In genomic region chr12:9346866-9347327, GRCh38 we compare ENCODE assay signal across 17 cellular contexts.
A peak's percentile ranks its signal among the peaks of the same experiment; 100 is the strongest.
DNase-seq lines count a peak whose midpoint lies in the region; ATAC-seq, FAIRE-seq and TF ChIP-seq lines count a peak whose summit lies in the region.
"Had no signal": no experiment of that assay in that cellular context is flagged by ENCODE, and none has a peak within 500 bp of the region (broad histone marks: within the 10 kb centered on the region; RNA-seq: fewer than 3 reads in every experiment).

No MANE protein-coding gene starts in this region.

- H3K9me3 ChIP-seq in right atrium auricular region, result no peaks in the 10 kb centered on the region
- no peaks in the 10 kb centered on the region for H3K9me3 ChIP-seq in endothelial cell of umbilical vein (replicated peaks; ENCODE audit: control insufficient read depth, insufficient read depth, low read length)
- no peaks in the 10 kb centered on the region for H3K9me3 ChIP-seq in osteoblast (ENCODE audit: low read depth, low read length)
- H3K9me3 ChIP-seq: Peyer's patch, SJCRH30 had no signal

- H3K4me1 ChIP-seq in right atrium auricular region, result no peaks in the 10 kb centered on the region
- no peaks in the 10 kb centered on the region for H3K4me1 ChIP-seq in endothelial cell of umbilical vein (ENCODE audit: control insufficient read depth, extremely low read depth, insufficient read depth, low read length)
- H3K4me1 ChIP-seq in osteoblast (ENCODE audit: insufficient read depth, low read length), result peaks cover 20% of the 10 kb centered on the region
- H3K4me1 ChIP-seq: Peyer's patch, SJCRH30 had no signal

- no peaks in the 10 kb centered on the region for H3K9me1 ChIP-seq in endothelial cell of umbilical vein (replicated peaks; ENCODE audit: control insufficient read depth, extremely low read depth, insufficient read depth, low read length)

- no TSS peak for BruUV-seq in endothelial cell of umbilical vein (replicated peaks; lab: Mats Ljungman, UMichigan)

- H3K79me2 ChIP-seq in endothelial cell of umbilical vein (ENCODE audit: control insufficient read depth, insufficient read depth, low read length) (no peaks in the 10 kb centered on the region), osteoblast (ENCODE audit: insufficient read depth, low read length) (no peaks in the 10 kb centered on the region)

- no peak overlapping the region for H3K4me3 ChIP-seq in right atrium auricular region
- no peak overlapping the region for H3K4me3 ChIP-seq in endothelial cell of umbilical vein (replicated peaks in 1 of 3; ENCODE audit: insufficient read depth in 1 of 3, low read depth in 1 of 3, low read length in 3 of 3)
- H3K4me3 ChIP-seq in osteoblast (ENCODE audit: insufficient read depth, low read length), result no peak overlapping the region
- H3K4me3 ChIP-seq: Peyer's patch, SJCRH30 had no signal

- FAIRE-seq in endothelial cell of umbilical vein (lab: Jason Lieb, UNC), result peak; percentile 31
- FAIRE-seq: GM18507 had no signal

- no peak overlapping the region for H2AFZ ChIP-seq in endothelial cell of umbilical vein (ENCODE audit: low read depth, low read length)
- peak overlapping the region; percentile 6 for H2AFZ ChIP-seq in osteoblast (ENCODE audit: low read length)

- dilution Hi-C loops in endothelial cell of umbilical vein (cut with MboI; ENCODE audit: extremely low pct_ligation_motif_present, low sequenced_read_pairs), result no loop called here

- peak in 1 of 2 donors; percentile 64 for ATAC-seq in left cardiac atrium

- H4K20me1 ChIP-seq in endothelial cell of umbilical vein (replicated peaks; ENCODE audit: control insufficient read depth, extremely low read depth, insufficient read depth, low read length) (no peaks in the 10 kb centered on the region), osteoblast (ENCODE audit: insufficient read depth, low read length) (no peaks in the 10 kb centered on the region)

- H3K36me3 ChIP-seq in right atrium auricular region (no peaks in the 10 kb centered on the region), endothelial cell of umbilical vein (ENCODE audit: control insufficient read depth in 2 of 2, extremely low read depth in 1 of 2, insufficient read depth in 2 of 2, low read length in 2 of 2) (no peaks in the 10 kb centered on the region), osteoblast (ENCODE audit: insufficient read depth, low read length) (no peaks in the 10 kb centered on the region)
- H3K36me3 ChIP-seq: Peyer's patch, SJCRH30 had no signal

- peak; percentile 44 for DNase-seq in left cardiac atrium
- DNase-seq in right atrium auricular region (ENCODE audit: low spot score), result no peak
- DNase-seq in OCI-M1 (lab: John Stamatoyannopoulos, UW), result peak; percentile 30
- no peak for DNase-seq in endothelial cell of umbilical vein (ENCODE audit: low read depth, low spot score)
- no peak for DNase-seq in osteoblast (ENCODE audit: insufficient read length, low spot score, missing footprints)
- DNase-seq in retina, result no peak
- DNase-seq in activated gamma-delta T cell (lab: John Stamatoyannopoulos, UW), result no peak
- DNase-seq: AML-193; CD4-positive, CD25-positive, alpha-beta regulatory T cell; DMS53; NCI-H187 treated with DMSO at 0.1 percent for 48 hours; NCI-H510A; NCI-H82; Peyer's patch; SJCRH30 had no signal

- intact Hi-C loops in left cardiac atrium (cut with DNase I) (no loop called here), endothelial cell of umbilical vein (cut with micrococcal nuclease) (no loop called here)

- H3K9ac ChIP-seq in endothelial cell of umbilical vein (replicated peaks; ENCODE audit: extremely low read depth, insufficient read depth, low read length), result no peak overlapping the region
- H3K9ac ChIP-seq: KMS-11 had no signal

- CTCF ChIA-PET in endothelial cell of umbilical vein (lab: Charles Lee), result interaction anchor here (0.7 to 1.4 kb wide), 5 partner anchors 11 to 361 kb away, joined by 3 to 10 read pairs (median 3); no protein-coding TSS in a partner anchor

- H3K4me2 ChIP-seq in endothelial cell of umbilical vein (ENCODE audit: insufficient read depth, low read length), result no peak overlapping the region
- H3K4me2 ChIP-seq in osteoblast (ENCODE audit: insufficient read depth, low read length), result no peak overlapping the region
- H3K4me2 ChIP-seq: KMS-11 had no signal

- POLR2A ChIA-PET in endothelial cell of umbilical vein (lab: Charles Lee), result no interaction called here

- no peak for TF ChIP-seq CTCF in right atrium auricular region (IDR thresholded peaks at IDR 0.05)
- TF ChIP-seq CTCF in endothelial cell of umbilical vein (IDR thresholded peaks at IDR 0.05; ENCODE audit: extremely low read depth in 1 of 2, insufficient read depth in 1 of 2, low read depth in 1 of 2, low read length in 2 of 2), result no peak
- TF ChIP-seq CTCF in osteoblast (IDR thresholded peaks at IDR 0.05; ENCODE audit: extremely low read depth, low read depth, low read length), result no peak

- no peak for TF ChIP-seq POLR2A in endothelial cell of umbilical vein (IDR thresholded peaks at IDR 0.05; ENCODE audit: low read depth, low read length)

- no peak overlapping the region for H3K27ac ChIP-seq in right atrium auricular region
- no peak overlapping the region for H3K27ac ChIP-seq in endothelial cell of umbilical vein (ENCODE audit: insufficient read depth, low read depth, low read length)
- H3K27ac ChIP-seq in osteoblast (ENCODE audit: low read depth, low read length), result peak overlapping the region; percentile 17
- H3K27ac ChIP-seq: KMS-11, Peyer's patch, SJCRH30 had no signal

- no peaks in the 10 kb centered on the region for H3K27me3 ChIP-seq in right atrium auricular region
- peaks cover 2 to 7% of the 10 kb centered on the region in 2 experiments for H3K27me3 ChIP-seq in endothelial cell of umbilical vein (ENCODE audit: control insufficient read depth in 2 of 2, insufficient read depth in 2 of 2, low read length in 2 of 2)
- no peaks in the 10 kb centered on the region for H3K27me3 ChIP-seq in osteoblast (ENCODE audit: insufficient read depth, low read length)
- H3K27me3 ChIP-seq: Peyer's patch, SJCRH30 had no signal

TF ChIP-seq in endothelial cell of umbilical vein, 7 proteins besides CTCF, POLR2A, EP300 and RAD21:
- no peak for TF ChIP-seq POLR2AphosphoS5 (IDR thresholded peaks at IDR 0.05; ENCODE audit: insufficient read depth, low read depth, low read length)
- TF ChIP-seq FOS (IDR thresholded peaks at IDR 0.05; ENCODE audit: borderline replicate concordance, insufficient read depth, low read length), result no peak
- TF ChIP-seq MAX (IDR thresholded peaks at IDR 0.05; ENCODE audit: insufficient read depth, insufficient read length), result no peak
- TF ChIP-seq EZH2 (IDR thresholded peaks at IDR 0.05; ENCODE audit: borderline replicate concordance, low read depth, low read length, severe bottlenecking), result no peak
- no peak for TF ChIP-seq GATA2 (IDR thresholded peaks at IDR 0.05; ENCODE audit: insufficient read depth, insufficient read length, low read depth, low read length)
- TF ChIP-seq MYC (IDR thresholded peaks at IDR 0.05; ENCODE audit: low read depth, low read length), result no peak
- no peak for TF ChIP-seq JUN (IDR thresholded peaks at IDR 0.05; ENCODE audit: borderline replicate concordance, insufficient read depth, insufficient read length, low read depth)

Comparison
In these comparisons a context has a peak if more than half of its experiments do, and no peak if none do; other contexts are left out.
1. DNase-seq: peak in left cardiac atrium (single experiment) and OCI-M1 (single experiment); none in right atrium auricular region (single experiment), endothelial cell of umbilical vein (single experiment), osteoblast (single experiment), retina (single experiment) and activated gamma-delta T cell (single experiment).